Comparison of ENCODE assay signal across 7 cellular contexts in genomic region chr17:1724869-1725641, GRCh38. TPM values are rescaled to one million over a fixed set of nuclear protein-coding genes. Genes with fewer than 3 reads are reported as not detected.
A peak's percentile ranks its signal among the peaks of the same experiment; 100 is the strongest.
DNase-seq lines count a peak whose midpoint lies in the region; ATAC-seq and TF ChIP-seq lines count a peak whose summit lies in the region.

No MANE protein-coding gene starts in this region.

- peak overlapping the region; percentile 98 for H3K4me2 ChIP-seq in SK-N-SH
- H3K4me2 ChIP-seq in neural progenitor cell = peak overlapping the region; percentile 87

- POLR2A ChIA-PET in SK-N-SH (lab: Yijun Ruan, JAX) = interaction anchor here (0.9 to 1.6 kb wide), 3 partner anchors 9 to 59 kb away, joined by 3 to 6 read pairs (median 5); partner anchors contain the start of gene SERPINF1

- peaks cover 15% of the 10 kb centered on the region for H3F3A ChIP-seq in SK-N-SH (replicated peaks; ENCODE audit: insufficient read depth)
- peaks cover 20% of the 10 kb centered on the region for H3F3A ChIP-seq in neural progenitor cell (ENCODE audit: low read depth)

- no peaks in the 10 kb centered on the region for H3K9me3 Mint-ChIP-seq in neural progenitor cell

- TF ChIP-seq RAD21 in SK-N-SH (IDR thresholded peaks at IDR 0.05; ENCODE audit: low read length) = no peak

- H3K36me3 ChIP-seq in SK-N-SH (replicated peaks in 1 of 2; ENCODE audit: control insufficient read depth in 1 of 2, insufficient read depth in 2 of 2, low read length in 1 of 2) (peaks cover 0 to 24% of the 10 kb centered on the region in 2 experiments), esophagus squamous epithelium (peaks cover 7 to 40% (median 18%) of the 10 kb centered on the region in 3 donors), neural progenitor cell (no peaks in the 10 kb centered on the region)

- intact Hi-C loops in esophagus squamous epithelium (cut with DNase I) = loop anchor here (5.0 to 10.0 kb wide), 2 partner anchors 57 to 140 kb away; no protein-coding TSS in a partner anchor

- no peak overlapping the region for H3K27ac Mint-ChIP-seq in neural progenitor cell

- DNase-seq in SK-N-SH (peak; percentile 81), esophagus squamous epithelium (lab: John Stamatoyannopoulos, UW) (no peak), neural progenitor cell (ENCODE audit: low spot score) (peak; percentile 64), cerebellum (ENCODE audit: low spot score) (no peak), NCI-H1105 (lab: John Stamatoyannopoulos, UW) (no peak)

- H3K4me1 Mint-ChIP-seq in neural progenitor cell = peaks cover 16% of the 10 kb centered on the region

- H3K4me3 Mint-ChIP-seq in neural progenitor cell = peak overlapping the region; percentile 77

- H3K27ac ChIP-seq in SK-N-SH (ENCODE audit: low read depth in 2 of 2, low read length in 1 of 2) (peak overlapping the region in 1 of 2 experiments; percentile 51; a peak in 2 of 4 replicates), esophagus squamous epithelium (peak overlapping the region; percentile 89 to 92 (median 91)), neural progenitor cell (no peak overlapping the region)

- TF ChIP-seq POLR2A in esophagus squamous epithelium (IDR thresholded peaks at IDR 0.05) = no peak

- H2AFZ ChIP-seq in SK-N-SH (ENCODE audit: low read depth) (peak overlapping the region; percentile 100; the same call in 1 of the 2 replicates), neural progenitor cell (replicated peaks) (peak overlapping the region; percentile 79)

- H3K27me3 Mint-ChIP-seq in neural progenitor cell (ENCODE audit: insufficient read depth, low read depth) = peaks cover 5% of the 10 kb centered on the region

- no peaks in the 10 kb centered on the region for H3K9me2 ChIP-seq in SK-N-SH

- TF ChIP-seq CTCF in SK-N-SH (IDR thresholded peaks at IDR 0.05) = 0 out of 2 replicates have a peak, but pooled peaks have one; percentile 5
- no peak for TF ChIP-seq CTCF in esophagus squamous epithelium (IDR thresholded peaks at IDR 0.05)
- TF ChIP-seq CTCF in neural progenitor cell (IDR thresholded peaks at IDR 0.05) = no peak

- H3K9ac ChIP-seq in SK-N-SH = peak overlapping the region; percentile 66; the same call in 1 of the 2 replicates
- H3K9ac ChIP-seq in neural progenitor cell = peak overlapping the region; percentile 9

- 0% methylated on average over 1 of the region's 51 CpGs for WGBS in SK-N-SH (ENCODE audit: low lambda C conversion rate)
- WGBS in esophagus squamous epithelium, 2 donors = 66% methylated on average over 4 of the region's 51 CpGs; no CpG with 5 or more reads in 1 of the 2 donors

- CTCF ChIA-PET in SK-N-SH (lab: Yijun Ruan, JAX) = interaction anchor here (0.8 to 1.5 kb wide), 6 partner anchors 12 to 157 kb away, joined by 3 to 4 read pairs (median 3); no protein-coding TSS in a partner anchor

- H3K27me3 ChIP-seq in SK-N-SH (ENCODE audit: insufficient read depth) (no peaks in the 10 kb centered on the region), esophagus squamous epithelium (no peaks in the 10 kb centered on the region), neural progenitor cell (no peaks in the 10 kb centered on the region)

- peak overlapping the region; percentile 64 to 68 for H3K4me3 ChIP-seq in SK-N-SH (ENCODE audit: low read depth in 2 of 2, low read length in 1 of 2)
- H3K4me3 ChIP-seq in esophagus squamous epithelium = peak overlapping the region; percentile 64 to 94 (median 90)
- peak overlapping the region; percentile 57 for H3K4me3 ChIP-seq in neural progenitor cell

- peak; percentile 36 for ATAC-seq in GM18867 (IDR thresholded peaks at IDR 0.05; ENCODE audit: unreplicated experiment)
- ATAC-seq in HG02870 (IDR thresholded peaks at IDR 0.05; ENCODE audit: unreplicated experiment) = peak; percentile 29

- H4K20me1 ChIP-seq in SK-N-SH (ENCODE audit: insufficient read depth) (no peaks in the 10 kb centered on the region), neural progenitor cell (ENCODE audit: low read depth) (no peaks in the 10 kb centered on the region)

- H3K4me1 ChIP-seq in SK-N-SH (ENCODE audit: control insufficient read depth in 1 of 2, insufficient read depth in 2 of 2, low read depth in 1 of 2, low read length in 1 of 2) (peaks cover 0 to 10% of the 10 kb centered on the region in 2 experiments; a peak in 2 of 4 replicates), esophagus squamous epithelium (peaks cover 38 to 86% (median 51%) of the 10 kb centered on the region in 3 donors), neural progenitor cell (no peaks in the 10 kb centered on the region)

- no peaks in the 10 kb centered on the region for H3K36me3 Mint-ChIP-seq in neural progenitor cell

- TF ChIP-seq EP300 in SK-N-SH (IDR thresholded peaks at IDR 0.05; ENCODE audit: borderline replicate concordance in 1 of 2, low read depth in 1 of 2, low read length in 1 of 2) = no peak

- H3K79me2 ChIP-seq in SK-N-SH (ENCODE audit: insufficient read depth) (peaks cover 4% of the 10 kb centered on the region; the same call in 1 of the 2 replicates), neural progenitor cell (ENCODE audit: low read depth) (no peaks in the 10 kb centered on the region)

- H3K9me3 ChIP-seq in SK-N-SH = no peaks in the 10 kb centered on the region
- H3K9me3 ChIP-seq in esophagus squamous epithelium = no peaks in the 10 kb centered on the region
- no peaks in the 10 kb centered on the region for H3K9me3 ChIP-seq in neural progenitor cell (ENCODE audit: low read depth)

TF ChIP-seq in SK-N-SH, 30 proteins besides CTCF, POLR2A, EP300 and RAD21:
- TF ChIP-seq MXI1 (IDR thresholded peaks at IDR 0.05; ENCODE audit: low read depth, low read length) (peak; percentile 11; the same call in 1 of the 2 replicates), TAF1 (IDR thresholded peaks at IDR 0.05; ENCODE audit: borderline replicate concordance, low read depth, low read length) (peak; percentile 2; the same call in 1 of the 2 replicates), RCOR1 (IDR thresholded peaks at IDR 0.05; ENCODE audit: low read length) (no peak), NRF1 (IDR thresholded peaks at IDR 0.05; ENCODE audit: low read depth, low read length) (no peak), USF2 (IDR thresholded peaks at IDR 0.05; ENCODE audit: borderline replicate concordance, low read depth, low read length) (no peak), TCF12 (IDR thresholded peaks at IDR 0.05) (no peak), MAX (IDR thresholded peaks at IDR 0.05; ENCODE audit: low read depth) (no peak)

RNA-seq across cellular contexts. Expression of gene WDR81, which starts 0.6 kb away (rescaled TPM):
- polyA plus RNA-seq in SK-N-SH (2012; rRNA removed) = 7.2 and 9.3 TPM in 2 replicates
- polyA plus RNA-seq in SK-N-SH (2012; cell fraction: cytosol; rRNA removed) = 2.4 and 4.3 TPM in 2 replicates
- polyA plus RNA-seq in SK-N-SH (2012; cell fraction: nucleus; rRNA removed) = 30.4 and 32.0 TPM in 2 replicates
- total RNA-seq in esophagus squamous epithelium (10 to 100 TPM; 12.5 to 33.8 (median 21.1) TPM), neural progenitor cell (ENCODE audit: low replicate concordance) (1.9 and 10.4 TPM in 2 replicates), cerebellum (8.3 TPM)

RNA-seq across cellular contexts. Expression of gene TLCD2, which starts 14.9 kb away (rescaled TPM):
- 1.3 and 1.9 TPM in 2 replicates for polyA plus RNA-seq in SK-N-SH (2012; rRNA removed)
- polyA plus RNA-seq in SK-N-SH (2012; cell fraction: cytosol; rRNA removed) = 1.7 and 1.9 TPM in 2 replicates
- polyA plus RNA-seq in SK-N-SH (2012; cell fraction: nucleus; rRNA removed) = 1.4 and 2.0 TPM in 2 replicates
- total RNA-seq in esophagus squamous epithelium (1 to 10 TPM; 4.2 to 6.0 (median 5.6) TPM), neural progenitor cell (ENCODE audit: low replicate concordance) (0.15 and 0.28 TPM in 2 replicates), cerebellum (0.73 TPM)

RNA-seq across cellular contexts. Expression of gene SERPINF2, which starts 17.6 kb away (rescaled TPM):
- 0.16 and 0.26 TPM in 2 replicates for polyA plus RNA-seq in SK-N-SH (2012; rRNA removed)
- 0.05 and 0.18 TPM in 2 replicates for polyA plus RNA-seq in SK-N-SH (2012; cell fraction: cytosol; rRNA removed)
- polyA plus RNA-seq in SK-N-SH (2012; cell fraction: nucleus; rRNA removed) = 1.0 and 1.5 TPM in 2 replicates
- total RNA-seq in esophagus squamous epithelium (1 to 10 TPM in 2 of 4 donors, under 1 TPM in 2; 0.22 to 7.1 (median 1.6) TPM), neural progenitor cell (ENCODE audit: low replicate concordance) (0.59 TPM in 1 of 2 replicates, not detected in the other), cerebellum (0.18 TPM)

RNA-seq across cellular contexts. Expression of gene SERPINF1, which starts 36.8 kb away (rescaled TPM):
- polyA plus RNA-seq in SK-N-SH (2012; rRNA removed) = 380 and 392 TPM in 2 replicates
- polyA plus RNA-seq in SK-N-SH (2012; cell fraction: cytosol; rRNA removed) = 248 and 316 TPM in 2 replicates
- 275 and 299 TPM in 2 replicates for polyA plus RNA-seq in SK-N-SH (2012; cell fraction: nucleus; rRNA removed)
- total RNA-seq in esophagus squamous epithelium (100 to 1,000 TPM in 2 of 4 donors, 10 to 100 TPM in 2; 26.6 to 351 (median 80.6) TPM), neural progenitor cell (ENCODE audit: low replicate concordance) (57.9 and 93.5 TPM in 2 replicates), cerebellum (12.2 TPM)

RNA-seq across cellular contexts. Expression of gene PRPF8, which starts 40.4 kb away (rescaled TPM):
- polyA plus RNA-seq in SK-N-SH (2012; rRNA removed) = 123 and 149 TPM in 2 replicates
- polyA plus RNA-seq in SK-N-SH (2012; cell fraction: cytosol; rRNA removed) = 54.5 and 84.1 TPM in 2 replicates
- polyA plus RNA-seq in SK-N-SH (2012; cell fraction: nucleus; rRNA removed) = 251 and 315 TPM in 2 replicates
- total RNA-seq in esophagus squamous epithelium (100 to 1,000 TPM; 112 to 157 (median 145) TPM), neural progenitor cell (ENCODE audit: low replicate concordance) (119 and 173 TPM in 2 replicates), cerebellum (128 TPM)

Comparison
In these comparisons a context has a peak if more than half of its experiments do, and no peak if none do; other contexts are left out.
1. DNase-seq: peak in SK-N-SH (single experiment) and neural progenitor cell (single experiment); none in esophagus squamous epithelium (single experiment), cerebellum (single experiment) and NCI-H1105 (single experiment).
2. Peak in every context shown above with its lines, with median percentiles within 50 percentile points of each other: H3K4me3 ChIP-seq.